ENCODE assay signal across 7 cellular contexts in the genomic region with DNA sequence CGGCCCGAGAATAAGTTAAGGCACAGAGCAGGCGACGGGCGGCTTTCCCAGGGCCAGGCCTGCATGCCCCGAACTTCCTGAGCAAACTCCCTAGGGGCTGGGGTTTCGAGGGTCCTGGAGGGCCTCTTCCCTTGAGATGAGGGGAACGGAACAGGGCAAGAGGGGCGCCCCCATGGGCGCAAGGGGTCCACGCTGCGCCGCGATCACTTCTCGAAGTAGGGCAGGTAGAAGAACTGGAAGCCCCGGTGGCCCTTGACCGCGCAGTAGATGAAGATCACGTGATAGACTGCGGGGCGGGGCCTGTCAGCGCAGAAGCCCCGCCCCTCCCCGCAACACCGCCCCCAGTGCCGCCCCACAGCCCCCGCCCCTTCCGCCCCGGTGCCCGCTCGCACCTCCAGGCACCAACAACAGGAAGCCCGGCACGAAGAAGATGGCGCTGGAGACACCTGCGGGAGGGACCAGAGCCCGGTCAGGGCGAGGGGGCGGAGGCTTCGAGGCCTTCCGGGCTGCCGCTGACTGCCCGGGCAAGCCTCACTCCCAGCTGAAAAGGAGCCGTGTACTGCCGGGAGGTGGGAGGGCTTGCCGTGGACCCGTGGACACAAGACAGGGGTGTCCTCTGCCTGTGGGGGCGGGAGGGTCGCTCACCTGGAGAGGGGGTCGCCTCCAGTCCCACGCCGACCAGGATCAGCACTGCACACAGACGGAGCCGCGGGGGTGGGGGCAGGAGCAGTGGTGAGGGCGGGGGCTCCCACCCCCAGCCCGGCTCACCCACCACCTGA. TPM values are rescaled to one million over a fixed set of nuclear protein-coding genes. Genes with fewer than 3 reads are reported as not detected.
DNase-seq lines count a peak whose midpoint lies in the region; ATAC-seq and TF ChIP-seq lines count a peak whose summit lies in the region.

No MANE protein-coding gene starts in this region.

- peak; percentile 39 for ATAC-seq in GM18861 (IDR thresholded peaks at IDR 0.05; ENCODE audit: unreplicated experiment)
- ATAC-seq in HG03159 (IDR thresholded peaks at IDR 0.05; ENCODE audit: unreplicated experiment): peak; percentile 55
- ATAC-seq in lung (ENCODE audit: insufficient read depth, low FRiP score): peak; percentile 73

- POLR2A ChIA-PET in activated CD4-positive, alpha-beta memory T cell treated with anti-CD3 and anti-CD28 coated beads for 36 hours (lab: Charles Lee): interaction anchor here (0.5 to 2.0 kb wide), 8 partner anchors 10 to 112 kb away, joined by 3 to 10 read pairs (median 3); a partner anchor contains a TSS

- peak overlapping the region; percentile 89 for H3K4me3 Mint-ChIP-seq in activated CD4-positive, alpha-beta memory T cell treated with anti-CD3 and anti-CD28 coated beads for 36 hours

- CTCF ChIA-PET in activated CD4-positive, alpha-beta memory T cell treated with anti-CD3 and anti-CD28 coated beads for 36 hours (lab: Charles Lee): interaction anchor here (0.9 to 1.3 kb wide), 3 partner anchors 27 to 62 kb away, joined by 3 read pairs; a partner anchor contains a TSS

- no peaks in the 10 kb centered on the region for H3K4me1 ChIP-seq in ectodermal cell (ENCODE audit: control insufficient read depth, insufficient read depth, low read length)
- peaks cover 4 to 19% of the 10 kb centered on the region in 2 donors for H3K4me1 ChIP-seq in lung (ENCODE audit: control insufficient read depth in 2 of 2, insufficient read depth in 2 of 2, low read length in 2 of 2)

- peak; percentile 80 to 94 for DNase-seq in NCI-H526 (lab: John Stamatoyannopoulos, UW)
- peak; percentile 96 for DNase-seq in activated CD4-positive, alpha-beta memory T cell treated with anti-CD3 and anti-CD28 coated beads for 36 hours
- DNase-seq in lung (ENCODE audit: low spot score): peak; percentile 91
- peak; percentile 86 to 89 (median 87) for DNase-seq in stimulated activated CD4-positive, alpha-beta T cell treated with anti-CD3 and anti-CD28 coated beads, TNF-alpha, amount 100 ng/mL, for 1 hour (ENCODE audit: low read depth in 3 of 3, low spot score in 1 of 3)

- no peaks in the 10 kb centered on the region for H3K9me3 Mint-ChIP-seq in activated CD4-positive, alpha-beta memory T cell treated with anti-CD3 and anti-CD28 coated beads for 36 hours

- 14% methylated on average over 56 of the region's 56 CpGs for WGBS in ectodermal cell, 2 experiments
- WGBS in lung, 2 donors: 14 to 15% methylated on average over 40 to 56 of the region's 56 CpGs

- H3K36me3 ChIP-seq in ectodermal cell (ENCODE audit: control insufficient read depth, insufficient read depth, low read length): no peaks in the 10 kb centered on the region
- no peaks in the 10 kb centered on the region for H3K36me3 ChIP-seq in lung (ENCODE audit: control insufficient read depth in 2 of 2, insufficient read depth in 2 of 2, low read length in 2 of 2)

- H3K4me3 ChIP-seq in ectodermal cell (ENCODE audit: insufficient read depth, low read depth, low read length) (peak overlapping the region; percentile 76), lung (peak overlapping the region; percentile 73)

- H3K27me3 ChIP-seq in ectodermal cell (ENCODE audit: control insufficient read depth, insufficient read depth, low read length, poor library complexity, severe bottlenecking) (no peaks in the 10 kb centered on the region), lung (ENCODE audit: control insufficient read depth, insufficient read depth) (no peaks in the 10 kb centered on the region)

- H3K36me3 Mint-ChIP-seq in activated CD4-positive, alpha-beta memory T cell treated with anti-CD3 and anti-CD28 coated beads for 36 hours: peaks cover 5% of the 10 kb centered on the region

- H3K9me3 ChIP-seq in ectodermal cell (ENCODE audit: control insufficient read depth, low read length): no peaks in the 10 kb centered on the region
- H3K9me3 ChIP-seq in lung (ENCODE audit: control insufficient read depth in 2 of 2, insufficient read depth in 1 of 2, low read length in 1 of 2): no peaks in the 10 kb centered on the region

- intact Hi-C loops in activated CD4-positive, alpha-beta memory T cell treated with anti-CD3 and anti-CD28 coated beads for 36 hours (cut with micrococcal nuclease): loop anchor here (1.0 to 5.0 kb wide), 4 partner anchors 18 to 44 kb away; a partner anchor contains a TSS

- peak overlapping the region; percentile 93 for H3K27ac Mint-ChIP-seq in activated CD4-positive, alpha-beta memory T cell treated with anti-CD3 and anti-CD28 coated beads for 36 hours

- no peaks in the 10 kb centered on the region for H3K27me3 Mint-ChIP-seq in activated CD4-positive, alpha-beta memory T cell treated with anti-CD3 and anti-CD28 coated beads for 36 hours

- no peak overlapping the region for H3K27ac ChIP-seq in ectodermal cell (ENCODE audit: insufficient read depth, low read depth, low read length, poor library complexity, severe bottlenecking)
- H3K27ac ChIP-seq in lung (ENCODE audit: low read depth in 1 of 2, low read length in 1 of 2): peak overlapping the region; percentile 90 to 96

- no peak for TF ChIP-seq CTCF in lung (IDR thresholded peaks at IDR 0.05; ENCODE audit: control extremely low read depth, extremely low read depth)

- H3K4me1 Mint-ChIP-seq in activated CD4-positive, alpha-beta memory T cell treated with anti-CD3 and anti-CD28 coated beads for 36 hours (ENCODE audit: low read depth): peaks cover 34% of the 10 kb centered on the region

RNA-seq across cellular contexts. Expression of a gene that starts 4.5 kb away (rescaled TPM):
- 10 to 100 TPM; 68.2 to 75.2 TPM for total RNA-seq in activated CD4-positive, alpha-beta memory T cell treated with anti-CD3 and anti-CD28 coated beads for 36 hours
- 52.0 TPM for polyA plus RNA-seq in ectodermal cell (2013, experiment 1 of 4)
- 53.5 TPM for polyA plus RNA-seq in ectodermal cell (2013, experiment 2 of 4)
- 54.2 TPM for polyA plus RNA-seq in ectodermal cell (2013, experiment 3 of 4)
- polyA plus RNA-seq in ectodermal cell (2013, experiment 4 of 4): 65.0 TPM
- 10 to 100 TPM; 32.5 to 84.2 TPM for total RNA-seq in lung
- polyA plus RNA-seq in lung: 10 to 100 TPM; 82.0 to 91.4 TPM

RNA-seq across cellular contexts. Expression of a gene that starts 9.4 kb away (rescaled TPM):
- total RNA-seq in activated CD4-positive, alpha-beta memory T cell treated with anti-CD3 and anti-CD28 coated beads for 36 hours: 1 to 10 TPM; 1.0 to 1.2 TPM
- polyA plus RNA-seq in ectodermal cell (2013, experiment 1 of 4): not detected
- not detected for polyA plus RNA-seq in ectodermal cell (2013, experiment 2 of 4)
- polyA plus RNA-seq in ectodermal cell (2013, experiment 3 of 4): not detected
- not detected for polyA plus RNA-seq in ectodermal cell (2013, experiment 4 of 4)
- 1 to 10 TPM; 2.1 to 5.3 TPM for total RNA-seq in lung
- polyA plus RNA-seq in lung: 1 to 10 TPM in 1 of 2 donors, under 1 TPM in 1; 0.96 to 2.5 TPM

RNA-seq across cellular contexts. Expression of a gene that starts 12.1 kb away (rescaled TPM):
- total RNA-seq in activated CD4-positive, alpha-beta memory T cell treated with anti-CD3 and anti-CD28 coated beads for 36 hours: not detected
- not detected for polyA plus RNA-seq in ectodermal cell (2013, experiment 1 of 4)
- not detected for polyA plus RNA-seq in ectodermal cell (2013, experiment 2 of 4)
- polyA plus RNA-seq in ectodermal cell (2013, experiment 3 of 4): not detected
- polyA plus RNA-seq in ectodermal cell (2013, experiment 4 of 4): not detected
- total RNA-seq in lung: not detected
- under 1 TPM in 1 of 2 donors, not detected in 1; 0.06 TPM for polyA plus RNA-seq in lung

RNA-seq across cellular contexts. Expression of a gene that starts 18.2 kb away (rescaled TPM):
- 100 to 1,000 TPM; 160 to 169 TPM for total RNA-seq in activated CD4-positive, alpha-beta memory T cell treated with anti-CD3 and anti-CD28 coated beads for 36 hours
- polyA plus RNA-seq in ectodermal cell (2013, experiment 1 of 4): 37.5 TPM
- polyA plus RNA-seq in ectodermal cell (2013, experiment 2 of 4): 34.0 TPM
- 32.2 TPM for polyA plus RNA-seq in ectodermal cell (2013, experiment 3 of 4)
- polyA plus RNA-seq in ectodermal cell (2013, experiment 4 of 4): 34.2 TPM
- 10 to 100 TPM; 60.0 to 64.8 TPM for total RNA-seq in lung
- 100 to 1,000 TPM in 1 of 2 donors, 10 to 100 TPM in 1; 82.8 to 126 TPM for polyA plus RNA-seq in lung

RNA-seq across cellular contexts. Expression of a gene that starts 21.3 kb away (rescaled TPM):
- 100 to 1,000 TPM; 345 to 358 TPM for total RNA-seq in activated CD4-positive, alpha-beta memory T cell treated with anti-CD3 and anti-CD28 coated beads for 36 hours
- 68.5 TPM for polyA plus RNA-seq in ectodermal cell (2013, experiment 1 of 4)
- polyA plus RNA-seq in ectodermal cell (2013, experiment 2 of 4): 70.4 TPM
- polyA plus RNA-seq in ectodermal cell (2013, experiment 3 of 4): 59.3 TPM
- polyA plus RNA-seq in ectodermal cell (2013, experiment 4 of 4): 55.4 TPM
- total RNA-seq in lung: 100 to 1,000 TPM in 1 of 2 donors, 10 to 100 TPM in 1; 65.6 to 147 TPM
- polyA plus RNA-seq in lung: 100 to 1,000 TPM; 108 to 130 TPM
